In genomic region chr12:56338643-56339422, GRCh38 we compare ENCODE assay signal across 8 cellular contexts. TPM values are rescaled to one million over a fixed set of nuclear protein-coding genes. Genes with fewer than 3 reads are reported as not detected.
DNase-seq lines count a peak whose midpoint lies in the region; ATAC-seq and TF ChIP-seq lines count a peak whose summit lies in the region.

TSS of gene IL23A (plus strand) at chr12:56338884. CDS start at chr12:56339045, 161 bp downstream.

- H3K9me3 ChIP-seq in HUES48 (ENCODE audit: control insufficient read depth, insufficient read depth, low read length), result no peaks in the 10 kb centered on the region
- H3K9me3 ChIP-seq in gastrocnemius medialis, result no peaks in the 10 kb centered on the region
- no peaks in the 10 kb centered on the region for H3K9me3 ChIP-seq in right atrium auricular region

- in situ Hi-C loops in gastrocnemius medialis (cut with MboI; ENCODE audit: low sequenced_read_pairs in 4 of 4), result no loop called here

- H3K27ac Mint-ChIP-seq in activated CD4-positive, alpha-beta memory T cell treated with anti-CD3 and anti-CD28 coated beads for 36 hours, result peak within 1 kb of the TSS; percentile 98

- H3K4me3 Mint-ChIP-seq in activated CD4-positive, alpha-beta memory T cell treated with anti-CD3 and anti-CD28 coated beads for 36 hours, result peak within 1 kb of the TSS; percentile 92

- H3K4me1 ChIP-seq in HUES48 (ENCODE audit: control insufficient read depth, insufficient read depth, low read length), result peaks cover 26% of the 10 kb centered on the region
- H3K4me1 ChIP-seq in gastrocnemius medialis, result peaks cover 4 to 5% of the 10 kb centered on the region in 2 donors
- H3K4me1 ChIP-seq in right atrium auricular region, result peaks cover 0 to 6% of the 10 kb centered on the region in 2 donors

- POLR2A ChIA-PET in activated CD4-positive, alpha-beta memory T cell treated with anti-CD3 and anti-CD28 coated beads for 36 hours (lab: Charles Lee), result interaction anchor here (0.6 to 3.5 kb wide), 12 partner anchors 10 to 223 kb away, joined by 3 to 58 read pairs (median 3); partner anchors contain the start of genes CNPY2, SMARCC2, STAT2 and TIMELESS

- H3K4me3 ChIP-seq in HUES48 (ENCODE audit: low read depth, low read length) (peak within 1 kb of the TSS; percentile 23), epithelial cell of proximal tubule (ENCODE audit: low read depth, low read length) (no peak within 1 kb of the TSS), gastrocnemius medialis (no peak within 1 kb of the TSS), right atrium auricular region (no peak within 1 kb of the TSS)

- intact Hi-C loops in activated CD4-positive, alpha-beta memory T cell treated with anti-CD3 and anti-CD28 coated beads for 36 hours (cut with micrococcal nuclease), result loop anchor here (1.0 to 2.0 kb wide), 6 partner anchors 21 to 220 kb away; partner anchors contain the start of genes CS, MYL6, STAT2 and TIMELESS
- intact Hi-C loops in gastrocnemius medialis (cut with DNase I; ENCODE audit: low total_unique reads), result no loop called here

- TF ChIP-seq POLR2A in gastrocnemius medialis (IDR thresholded peaks at IDR 0.05), result no peak

- H3K36me3 Mint-ChIP-seq in activated CD4-positive, alpha-beta memory T cell treated with anti-CD3 and anti-CD28 coated beads for 36 hours, result peaks cover 24% of the 10 kb centered on the region

- H3K27ac ChIP-seq in HUES48 (ENCODE audit: low read depth, low read length), result peak within 1 kb of the TSS; percentile 85
- H3K27ac ChIP-seq in gastrocnemius medialis, result no peak within 1 kb of the TSS
- H3K27ac ChIP-seq in right atrium auricular region, result no peak within 1 kb of the TSS

- no peaks in the 10 kb centered on the region for H3K9me3 Mint-ChIP-seq in activated CD4-positive, alpha-beta memory T cell treated with anti-CD3 and anti-CD28 coated beads for 36 hours

- H3K36me3 ChIP-seq in HUES48 (ENCODE audit: control insufficient read depth, insufficient read depth, low read length), result peaks cover 18% of the 10 kb centered on the region
- peaks cover 0 to 17% of the 10 kb centered on the region in 2 donors for H3K36me3 ChIP-seq in gastrocnemius medialis
- H3K36me3 ChIP-seq in right atrium auricular region, result peaks cover 11% of the 10 kb centered on the region

- H3K27me3 ChIP-seq in HUES48 (ENCODE audit: control insufficient read depth, insufficient read depth, low read length), result no peaks in the 10 kb centered on the region; the same call in 1 of the 2 replicates
- H3K27me3 ChIP-seq in gastrocnemius medialis, result no peaks in the 10 kb centered on the region
- no peaks in the 10 kb centered on the region for H3K27me3 ChIP-seq in right atrium auricular region

- H3K9ac ChIP-seq in HUES48 (ENCODE audit: low read depth, low read length), result peak within 1 kb of the TSS; percentile 9; the same call in 1 of the 2 replicates

- DNase-seq in ELF-1 (ENCODE audit: low read depth, low spot score) (peak; percentile 65), epithelial cell of proximal tubule (ENCODE audit: low read depth) (no peak), gastrocnemius medialis (no peak), right atrium auricular region (ENCODE audit: low spot score) (no peak), foreskin melanocyte (no peak)
- DNase-seq in activated CD4-positive, alpha-beta memory T cell treated with anti-CD3 and anti-CD28 coated beads for 36 hours, result peak; percentile 96
- DNase-seq in stimulated activated CD4-positive, alpha-beta T cell treated with anti-CD3 and anti-CD28 coated beads, TNF-alpha, amount 100 ng/mL, for 48 hours (ENCODE audit: low read depth in 3 of 3), result peak; percentile 75 to 87 (median 79)

- CTCF ChIA-PET in activated CD4-positive, alpha-beta memory T cell treated with anti-CD3 and anti-CD28 coated beads for 36 hours (lab: Charles Lee), result interaction anchor here (0.6 to 2.3 kb wide), 7 partner anchors 12 to 300 kb away, joined by 3 to 9 read pairs (median 3); partner anchors contain the start of genes ANKRD52 and STAT2

- TF ChIP-seq CTCF in epithelial cell of proximal tubule (conservative IDR thresholded peaks at IDR 0.05; ENCODE audit: low read depth, low read length) (no peak), gastrocnemius medialis (IDR thresholded peaks at IDR 0.05 in 4 of 5, conservative IDR thresholded peaks at IDR 0.05 in 1 of 5) (no peak), right atrium auricular region (IDR thresholded peaks at IDR 0.05) (no peak)

- no peak for ATAC-seq in gastrocnemius medialis

- H3K4me1 Mint-ChIP-seq in activated CD4-positive, alpha-beta memory T cell treated with anti-CD3 and anti-CD28 coated beads for 36 hours (ENCODE audit: low read depth), result peaks cover 49% of the 10 kb centered on the region

- no peaks in the 10 kb centered on the region for H3K27me3 Mint-ChIP-seq in activated CD4-positive, alpha-beta memory T cell treated with anti-CD3 and anti-CD28 coated beads for 36 hours

RNA-seq across cellular contexts. Expression of gene IL23A, which starts in this region (rescaled TPM):
- total RNA-seq in activated CD4-positive, alpha-beta memory T cell treated with anti-CD3 and anti-CD28 coated beads for 36 hours, result 10 to 100 TPM; 47.6 to 48.5 TPM
- total RNA-seq in epithelial cell of proximal tubule (13.4 and 26.1 TPM in 2 replicates), gastrocnemius medialis (not detected), right atrium auricular region (not detected)

Comparison
In these comparisons a context has a peak if more than half of its experiments do, and no peak if none do; other contexts are left out.
1. RNA of gene IL23A (total RNA-seq): 47.6 to 48.5 TPM in activated CD4-positive, alpha-beta memory T cell treated with anti-CD3 and anti-CD28 coated beads for 36 hours and 13.4 to 26.1 TPM in epithelial cell of proximal tubule; not detected in right atrium auricular region and not detected in gastrocnemius medialis; every median in the first group is over 10 times any median in the second.
2. DNase-seq: peak in ELF-1 (single experiment), activated CD4-positive, alpha-beta memory T cell treated with anti-CD3 and anti-CD28 coated beads for 36 hours (single experiment) and stimulated activated CD4-positive, alpha-beta T cell treated with anti-CD3 and anti-CD28 coated beads, TNF-alpha, amount 100 ng/mL, for 48 hours (3 of 3); none in epithelial cell of proximal tubule (single experiment), gastrocnemius medialis (0 of 2), right atrium auricular region (single experiment) and foreskin melanocyte (single experiment).